ENCODE assay signal across 8 cellular contexts in genomic region chr3:72938471-72939265, GRCh38. TPM values are rescaled to one million over a fixed set of nuclear protein-coding genes. Genes with fewer than 3 reads are reported as not detected.
A peak's percentile ranks its signal among the peaks of the same experiment; 100 is the strongest.
DNase-seq lines count a peak whose midpoint lies in the region; ATAC-seq and TF ChIP-seq lines count a peak whose summit lies in the region.

No MANE protein-coding gene starts in this region.

- H3K27ac Mint-ChIP-seq in activated CD4-positive, alpha-beta memory T cell treated with anti-CD3 and anti-CD28 coated beads, Interleukin-2, amount 10 ng/mL, durations not matched to agents 7 days and 5 days = no peak overlapping the region
- H3K27ac Mint-ChIP-seq in osteocyte (ENCODE audit: unreplicated experiment) = no peak overlapping the region

- H3K27me3 ChIP-seq in gastroesophageal sphincter = no peaks in the 10 kb centered on the region

- no peaks in the 10 kb centered on the region for H3K9me3 Mint-ChIP-seq in activated CD4-positive, alpha-beta memory T cell treated with anti-CD3 and anti-CD28 coated beads, Interleukin-2, amount 10 ng/mL, durations not matched to agents 7 days and 5 days
- no peaks in the 10 kb centered on the region for H3K9me3 Mint-ChIP-seq in osteocyte (ENCODE audit: unreplicated experiment)

- no peak overlapping the region for H3K4me3 ChIP-seq in gastroesophageal sphincter

- H3K36me3 ChIP-seq in gastroesophageal sphincter = no peaks in the 10 kb centered on the region

- peaks cover 20% of the 10 kb centered on the region for H3K27me3 Mint-ChIP-seq in activated CD4-positive, alpha-beta memory T cell treated with anti-CD3 and anti-CD28 coated beads, Interleukin-2, amount 10 ng/mL, durations not matched to agents 7 days and 5 days
- H3K27me3 Mint-ChIP-seq in osteocyte (ENCODE audit: unreplicated experiment) = peaks cover 3% of the 10 kb centered on the region

- H3K36me3 Mint-ChIP-seq in activated CD4-positive, alpha-beta memory T cell treated with anti-CD3 and anti-CD28 coated beads, Interleukin-2, amount 10 ng/mL, durations not matched to agents 7 days and 5 days (ENCODE audit: low read depth) = no peaks in the 10 kb centered on the region
- no peaks in the 10 kb centered on the region for H3K36me3 Mint-ChIP-seq in osteocyte (ENCODE audit: unreplicated experiment)

- DNase-seq in CD1c-positive myeloid dendritic cell (ENCODE audit: extremely low spot score) (peak; percentile 75), NCI-H2227 (lab: John Stamatoyannopoulos, UW; ENCODE audit: unreplicated experiment) (peak; percentile 34), osteocyte (ENCODE audit: extremely low spot score, unreplicated experiment) (no peak)
- DNase-seq in activated CD4-positive, alpha-beta memory T cell treated with anti-CD3 and anti-CD28 coated beads, Interleukin-2, amount 10 ng/mL, durations not matched to agents 7 days and 5 days = peak; percentile 21
- no peak for DNase-seq in activated effector memory CD4-positive, alpha-beta T cell treated with Interleukin-2 at 50 U/mL for 16 hours

- TF ChIP-seq CTCF in gastroesophageal sphincter (IDR thresholded peaks at IDR 0.05) = peak; percentile 53 to 88 (median 69)
- TF ChIP-seq CTCF in osteocyte (IDR thresholded peaks at IDR 0.05) = peak; percentile 63

- TF ChIP-seq POLR2A in gastroesophageal sphincter (IDR thresholded peaks at IDR 0.05) = no peak

- peak overlapping the region in 3 of 4 donors; percentile 28 to 51 (median 41) for H3K27ac ChIP-seq in gastroesophageal sphincter

- CTCF ChIA-PET in activated CD4-positive, alpha-beta memory T cell treated with anti-CD3 and anti-CD28 coated beads, Interleukin-2, amount 10 ng/mL, durations not matched to agents 7 days and 5 days (lab: Charles Lee) = interaction anchor here (0.5 to 4.7 kb wide), 4 partner anchors 117 to 157 kb away, joined by 3 to 45 read pairs (median 4); no protein-coding TSS in a partner anchor

- ATAC-seq in GM18502 (IDR thresholded peaks at IDR 0.05; ENCODE audit: poor library complexity, unreplicated experiment) (peak; percentile 86), HG02870 (IDR thresholded peaks at IDR 0.05; ENCODE audit: unreplicated experiment) (peak; percentile 89), gastroesophageal sphincter (peak; percentile 92)

- H3K9me3 ChIP-seq in gastroesophageal sphincter = no peaks in the 10 kb centered on the region

- peaks cover 0 to 15% (median 0%) of the 10 kb centered on the region in 3 donors for H3K4me1 ChIP-seq in gastroesophageal sphincter

- POLR2A ChIA-PET in activated CD4-positive, alpha-beta memory T cell treated with anti-CD3 and anti-CD28 coated beads, Interleukin-2, amount 10 ng/mL, durations not matched to agents 7 days and 5 days (lab: Charles Lee) = interaction anchor here (1.0 kb wide), 1 partner anchor 118 kb away, joined by 3 read pairs; no protein-coding TSS in a partner anchor

- no peaks in the 10 kb centered on the region for H3K4me1 Mint-ChIP-seq in activated CD4-positive, alpha-beta memory T cell treated with anti-CD3 and anti-CD28 coated beads, Interleukin-2, amount 10 ng/mL, durations not matched to agents 7 days and 5 days
- H3K4me1 Mint-ChIP-seq in osteocyte (ENCODE audit: unreplicated experiment) = peaks cover 5% of the 10 kb centered on the region

- WGBS in gastroesophageal sphincter (ENCODE audit: low coverage in 1 of 2), 2 donors = 14 to 28% methylated on average over 4 to 5 of the region's 5 CpGs

- H3K4me3 Mint-ChIP-seq in activated CD4-positive, alpha-beta memory T cell treated with anti-CD3 and anti-CD28 coated beads, Interleukin-2, amount 10 ng/mL, durations not matched to agents 7 days and 5 days = no peak overlapping the region
- H3K4me3 Mint-ChIP-seq in osteocyte (ENCODE audit: unreplicated experiment) = no peak overlapping the region

- TF ChIP-seq EP300 in gastroesophageal sphincter (IDR thresholded peaks at IDR 0.05) = no peak

RNA-seq across cellular contexts. Expression of gene GXYLT2, which starts 50.8 kb away (rescaled TPM):
- total RNA-seq in activated CD4-positive, alpha-beta memory T cell treated with anti-CD3 and anti-CD28 coated beads, Interleukin-2, amount 10 ng/mL, durations not matched to agents 7 days and 5 days = not detected
- 1 to 10 TPM; 6.1 to 7.9 (median 7.0) TPM for total RNA-seq in gastroesophageal sphincter
- total RNA-seq in osteocyte = 6.5 and 7.8 TPM in 2 replicates

RNA-seq across cellular contexts. Expression of gene PPP4R2, which starts 57.9 kb away (rescaled TPM):
- total RNA-seq in activated CD4-positive, alpha-beta memory T cell treated with anti-CD3 and anti-CD28 coated beads, Interleukin-2, amount 10 ng/mL, durations not matched to agents 7 days and 5 days = 100 to 1,000 TPM; 105 to 106 TPM
- 10 to 100 TPM; 32.2 to 57.6 (median 40.2) TPM for total RNA-seq in gastroesophageal sphincter
- 61.6 and 62.8 TPM in 2 replicates for total RNA-seq in osteocyte

Comparison
In these comparisons a context has a peak if more than half of its experiments do, and no peak if none do; other contexts are left out.
1. DNase-seq: peak in CD1c-positive myeloid dendritic cell (single experiment), NCI-H2227 (single experiment) and activated CD4-positive, alpha-beta memory T cell treated with anti-CD3 and anti-CD28 coated beads, Interleukin-2, amount 10 ng/mL, durations not matched to agents 7 days and 5 days (single experiment); none in osteocyte (single experiment) and activated effector memory CD4-positive, alpha-beta T cell treated with Interleukin-2 at 50 U/mL for 16 hours (single experiment).
2. Peak in every context shown above with its lines, with median percentiles within 50 percentile points of each other: ATAC-seq.